In genomic region chr13:38421590-38422560, GRCh38 we compare ENCODE assay signal across 17 cellular contexts.
"Had no signal": no experiment of that assay in that cellular context is flagged by ENCODE, and none has a peak within 500 bp of the region (broad histone marks: within the 10 kb centered on the region; RNA-seq: fewer than 3 reads in every experiment).

No MANE protein-coding gene starts in this region.

- H3K9me3 Mint-ChIP-seq: activated naive CD8-positive, alpha-beta T cell treated with anti-CD3 and anti-CD28 coated beads for 36 hours; activated T-cell treated with anti-CD3 and anti-CD28 coated beads, Interleukin-2, amount 50 U/mL, for 72 hours; stimulated activated naive CD8-positive, alpha-beta T cell treated with anti-CD3 and anti-CD28 coated beads, Interleukin-15, amount 100 ng/mL, for 72 hours had no signal

- H3K4me3 ChIP-seq: pancreas, skin epidermis, testis had no signal

- FAIRE-seq: frontal cortex, keratinocyte, pancreas had no signal

- H3K36me3 Mint-ChIP-seq: activated naive CD8-positive, alpha-beta T cell treated with anti-CD3 and anti-CD28 coated beads for 36 hours had no signal

- H3K4me1 ChIP-seq: pancreas, testis had no signal

- H3K27ac ChIP-seq: pancreas, skin epidermis, testis had no signal

- H3K36me3 ChIP-seq: pancreas had no signal

- H3K4me3 Mint-ChIP-seq: activated naive CD8-positive, alpha-beta T cell treated with anti-CD3 and anti-CD28 coated beads for 36 hours; activated T-cell treated with anti-CD3 and anti-CD28 coated beads, Interleukin-2, amount 50 U/mL, for 72 hours; stimulated activated naive CD8-positive, alpha-beta T cell treated with anti-CD3 and anti-CD28 coated beads, Interleukin-15, amount 100 ng/mL, for 72 hours had no signal

- DNase-seq: activated CD4-positive, alpha-beta T cell treated with anti-CD3 and anti-CD28 coated beads, Interleukin-2, amount 50 U/mL, for 48 hours; activated CD4-positive, CD25-positive, alpha-beta regulatory T cell treated with anti-CD3 and anti-CD28 coated beads, Interleukin-2, amount 50 U/mL, for 72 hours; activated gamma-delta T cell treated with Interleukin-2 at 50 U/mL for 16 hours; activated naive CD8-positive, alpha-beta T cell treated with anti-CD3 and anti-CD28 coated beads for 36 hours; activated T-cell treated with anti-CD3 and anti-CD28 coated beads, Interleukin-2, amount 50 U/mL, for 72 hours; aorta; caudate nucleus; cortex of kidney; effector CD8-positive, alpha-beta T cell; pancreas; stimulated activated CD4-positive, alpha-beta T cell treated with anti-CD3 and anti-CD28 coated beads, Interleukin-4, amount 100 ng/mL, for 4 hours; stimulated activated naive CD8-positive, alpha-beta T cell treated with anti-CD3 and anti-CD28 coated beads, Interleukin-15, amount 100 ng/mL, for 72 hours; SW 1271; testis had no signal

- H3K27me3 Mint-ChIP-seq: stimulated activated naive CD8-positive, alpha-beta T cell treated with anti-CD3 and anti-CD28 coated beads, Interleukin-15, amount 100 ng/mL, for 72 hours had no signal

- H3K27ac Mint-ChIP-seq: activated naive CD8-positive, alpha-beta T cell treated with anti-CD3 and anti-CD28 coated beads for 36 hours; activated T-cell treated with anti-CD3 and anti-CD28 coated beads, Interleukin-2, amount 50 U/mL, for 72 hours; stimulated activated naive CD8-positive, alpha-beta T cell treated with anti-CD3 and anti-CD28 coated beads, Interleukin-15, amount 100 ng/mL, for 72 hours had no signal

- H3K27me3 ChIP-seq: pancreas, testis had no signal

- H3K9me3 ChIP-seq: pancreas, testis had no signal
